8 cellular contexts compared by ENCODE assay signal in genomic region chrX:131704136-131704695, GRCh38.
DNase-seq lines count a peak whose midpoint lies in the region; ATAC-seq and TF ChIP-seq lines count a peak whose summit lies in the region.

No MANE protein-coding gene starts in this region.

- H3K4me3 ChIP-seq in Panc1 (ENCODE audit: low read depth in 2 of 2, low read length in 2 of 2), result peak overlapping the region; percentile 77 to 83
- peak overlapping the region; percentile 43 for H3K4me3 ChIP-seq in fibroblast of mammary gland (ENCODE audit: control insufficient read depth, low read depth, low read length)
- peak overlapping the region in 1 of 3 donors; percentile 35 for H3K4me3 ChIP-seq in thyroid gland (replicated peaks in 1 of 3)

- intact Hi-C loops in Panc1 (cut with micrococcal nuclease; ENCODE audit: unreplicated experiment) (loop anchor here (2.0 kb wide), 1 partner anchor 89 kb away; no protein-coding TSS in a partner anchor), thyroid gland (cut with DNase I) (no loop called here)

- H3K36me3 ChIP-seq in Panc1 (ENCODE audit: control insufficient read depth, insufficient read depth, low read length) (no peaks in the 10 kb centered on the region), thyroid gland (no peaks in the 10 kb centered on the region)

- DNase-seq in GM03348 (ENCODE audit: low spot score), result peak; percentile 11
- peak; percentile 4 for DNase-seq in HCEC 1CT
- peak; percentile 88 for DNase-seq in Panc1 (ENCODE audit: low read depth, low spot score)
- peak; percentile 84 for DNase-seq in fibroblast of mammary gland (ENCODE audit: low read depth)
- DNase-seq in thyroid gland, result no peak
- DNase-seq in NCI-H526 treated with DMSO at 0.1 percent for 48 hours (lab: John Stamatoyannopoulos, UW), result no peak
- no peak for DNase-seq in left lobe of liver (ENCODE audit: low spot score)

- POLR2A ChIA-PET in Panc1 (lab: Charles Lee), result no interaction called here

- CTCF ChIA-PET in Panc1 (lab: Charles Lee), result no interaction called here

- BruUV-seq in Panc1 (replicated peaks; lab: Mats Ljungman, UMichigan), result no TSS peak

- no peak for TF ChIP-seq POLR2A in thyroid gland (IDR thresholded peaks at IDR 0.05)

- TF ChIP-seq CTCF in Panc1 (IDR thresholded peaks at IDR 0.05), result peak; percentile 64
- TF ChIP-seq CTCF in fibroblast of mammary gland (conservative IDR thresholded peaks at IDR 0.05; ENCODE audit: control insufficient read depth, insufficient read depth, low read depth, low read length), result peak; percentile 47
- peak in 3 of 6 experiments; percentile 37 to 75 (median 65) for TF ChIP-seq CTCF in thyroid gland (IDR thresholded peaks at IDR 0.05)

- peak overlapping the region; percentile 76 for H3K27ac ChIP-seq in Panc1 (ENCODE audit: low read length)
- peak overlapping the region in 2 of 3 donors; percentile 75 to 85 for H3K27ac ChIP-seq in thyroid gland

- H3K9me3 ChIP-seq in Panc1 (ENCODE audit: control insufficient read depth, insufficient read depth, low read depth, low read length), result no peaks in the 10 kb centered on the region
- no peaks in the 10 kb centered on the region for H3K9me3 ChIP-seq in thyroid gland

- H3K27me3 ChIP-seq in Panc1 (ENCODE audit: control insufficient read depth, insufficient read depth, low read length), result no peaks in the 10 kb centered on the region
- no peaks in the 10 kb centered on the region for H3K27me3 ChIP-seq in thyroid gland

- in situ Hi-C loops in Panc1 (cut with HindIII; ENCODE audit: low pct_unique_long_range_greater_than_20kb, low sequenced_read_pairs), result no loop called here

- ATAC-seq in Panc1 (peak; percentile 95), left lobe of liver (no peak), GM21390 (IDR thresholded peaks at IDR 0.05; ENCODE audit: unreplicated experiment) (no peak)

- WGBS in thyroid gland, 2 donors, result 89 to 96% methylated on average over 16 to 17 of the region's 17 CpGs

- peaks cover 16% of the 10 kb centered on the region for H3K4me1 ChIP-seq in Panc1 (ENCODE audit: control insufficient read depth, insufficient read depth, low read length)
- no peaks in the 10 kb centered on the region for H3K4me1 ChIP-seq in thyroid gland

Comparison
In these comparisons a context has a peak if more than half of its experiments do, and no peak if none do; other contexts are left out.
1. DNase-seq: peak in GM03348 (single experiment), HCEC 1CT (single experiment), Panc1 (single experiment) and fibroblast of mammary gland (single experiment); none in thyroid gland (0 of 2), NCI-H526 treated with DMSO at 0.1 percent for 48 hours (single experiment) and left lobe of liver (single experiment).